Comparison of ENCODE assay signal across 1 cellular context in the genomic region with DNA sequence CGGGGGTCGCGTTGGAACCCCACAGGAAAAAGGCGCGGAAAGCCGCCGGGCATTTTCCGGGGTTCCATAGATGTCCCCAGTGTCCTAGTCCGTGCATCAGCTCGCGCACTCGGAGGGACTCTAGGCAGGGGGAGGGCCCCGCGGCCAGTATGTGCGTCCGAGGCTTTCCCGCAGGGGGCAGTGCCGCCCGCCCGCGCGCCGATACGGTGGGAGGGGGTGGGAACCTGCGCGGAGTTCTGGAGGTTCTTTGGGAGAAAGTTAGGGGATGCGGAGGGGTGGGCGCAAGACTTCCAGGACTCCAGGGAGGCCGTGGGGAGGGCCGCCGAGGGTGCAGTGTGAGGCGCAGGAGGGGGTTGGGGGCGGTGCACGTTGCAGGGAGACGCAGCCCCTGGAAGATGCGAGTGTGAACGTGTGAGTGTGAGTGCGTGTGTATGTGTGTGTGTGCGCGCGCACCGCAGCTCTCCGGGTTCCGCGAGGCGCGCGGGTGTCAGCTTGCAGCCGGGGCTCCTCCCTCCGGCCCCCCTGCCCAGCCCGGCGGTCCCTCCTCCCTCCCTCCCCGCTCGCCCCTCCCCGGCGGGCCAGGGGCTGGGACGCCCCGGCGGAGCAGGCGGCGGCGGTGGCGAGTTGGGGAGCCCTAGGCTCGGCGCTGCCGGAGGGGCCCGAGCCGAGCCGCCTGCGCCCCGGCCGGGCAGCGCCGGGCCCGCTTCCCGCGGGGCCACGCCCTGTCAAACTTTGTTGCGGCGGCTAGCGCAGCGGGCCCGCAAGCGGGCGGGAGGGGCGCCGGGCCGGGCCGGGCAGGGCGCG.
TF ChIP-seq lines count a peak whose summit lies in the region.

A gene with protein sequence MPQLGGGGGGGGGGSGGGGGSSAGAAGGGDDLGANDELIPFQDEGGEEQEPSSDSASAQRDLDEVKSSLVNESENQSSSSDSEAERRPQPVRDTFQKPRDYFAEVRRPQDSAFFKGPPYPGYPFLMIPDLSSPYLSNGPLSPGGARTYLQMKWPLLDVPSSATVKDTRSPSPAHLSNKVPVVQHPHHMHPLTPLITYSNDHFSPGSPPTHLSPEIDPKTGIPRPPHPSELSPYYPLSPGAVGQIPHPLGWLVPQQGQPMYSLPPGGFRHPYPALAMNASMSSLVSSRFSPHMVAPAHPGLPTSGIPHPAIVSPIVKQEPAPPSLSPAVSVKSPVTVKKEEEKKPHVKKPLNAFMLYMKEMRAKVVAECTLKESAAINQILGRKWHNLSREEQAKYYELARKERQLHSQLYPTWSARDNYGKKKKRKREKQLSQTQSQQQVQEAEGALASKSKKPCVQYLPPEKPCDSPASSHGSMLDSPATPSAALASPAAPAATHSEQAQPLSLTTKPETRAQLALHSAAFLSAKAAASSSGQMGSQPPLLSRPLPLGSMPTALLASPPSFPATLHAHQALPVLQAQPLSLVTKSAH (plus strand): TSS at position 559 of the 804 bp plus-strand sequence. CDS start 293 bp downstream, outside the sequence.

TF ChIP-seq in SK-N-SH, 30 proteins besides CTCF, POLR2A, EP300 and RAD21 (continued from another document):
- TF ChIP-seq, protein P1, sequence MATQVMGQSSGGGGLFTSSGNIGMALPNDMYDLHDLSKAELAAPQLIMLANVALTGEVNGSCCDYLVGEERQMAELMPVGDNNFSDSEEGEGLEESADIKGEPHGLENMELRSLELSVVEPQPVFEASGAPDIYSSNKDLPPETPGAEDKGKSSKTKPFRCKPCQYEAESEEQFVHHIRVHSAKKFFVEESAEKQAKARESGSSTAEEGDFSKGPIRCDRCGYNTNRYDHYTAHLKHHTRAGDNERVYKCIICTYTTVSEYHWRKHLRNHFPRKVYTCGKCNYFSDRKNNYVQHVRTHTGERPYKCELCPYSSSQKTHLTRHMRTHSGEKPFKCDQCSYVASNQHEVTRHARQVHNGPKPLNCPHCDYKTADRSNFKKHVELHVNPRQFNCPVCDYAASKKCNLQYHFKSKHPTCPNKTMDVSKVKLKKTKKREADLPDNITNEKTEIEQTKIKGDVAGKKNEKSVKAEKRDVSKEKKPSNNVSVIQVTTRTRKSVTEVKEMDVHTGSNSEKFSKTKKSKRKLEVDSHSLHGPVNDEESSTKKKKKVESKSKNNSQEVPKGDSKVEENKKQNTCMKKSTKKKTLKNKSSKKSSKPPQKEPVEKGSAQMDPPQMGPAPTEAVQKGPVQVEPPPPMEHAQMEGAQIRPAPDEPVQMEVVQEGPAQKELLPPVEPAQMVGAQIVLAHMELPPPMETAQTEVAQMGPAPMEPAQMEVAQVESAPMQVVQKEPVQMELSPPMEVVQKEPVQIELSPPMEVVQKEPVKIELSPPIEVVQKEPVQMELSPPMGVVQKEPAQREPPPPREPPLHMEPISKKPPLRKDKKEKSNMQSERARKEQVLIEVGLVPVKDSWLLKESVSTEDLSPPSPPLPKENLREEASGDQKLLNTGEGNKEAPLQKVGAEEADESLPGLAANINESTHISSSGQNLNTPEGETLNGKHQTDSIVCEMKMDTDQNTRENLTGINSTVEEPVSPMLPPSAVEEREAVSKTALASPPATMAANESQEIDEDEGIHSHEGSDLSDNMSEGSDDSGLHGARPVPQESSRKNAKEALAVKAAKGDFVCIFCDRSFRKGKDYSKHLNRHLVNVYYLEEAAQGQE (IDR thresholded peaks at IDR 0.05; ENCODE audit: low read depth, low read length) = no peak
- TF ChIP-seq NRF1 (IDR thresholded peaks at IDR 0.05; ENCODE audit: low read depth, low read length) = 0 out of 2 replicates have a peak, but pooled peaks have one; percentile 33
